2 cellular contexts compared by ENCODE assay signal in genomic region chr9:12889402-12890106, GRCh38.
TF ChIP-seq lines count a peak whose summit lies in the region.

No MANE protein-coding gene starts in this region.

TF ChIP-seq in liver, 16 proteins besides CTCF, POLR2A, EP300 and RAD21 (continued from another document):
- TF ChIP-seq, protein P1, sequence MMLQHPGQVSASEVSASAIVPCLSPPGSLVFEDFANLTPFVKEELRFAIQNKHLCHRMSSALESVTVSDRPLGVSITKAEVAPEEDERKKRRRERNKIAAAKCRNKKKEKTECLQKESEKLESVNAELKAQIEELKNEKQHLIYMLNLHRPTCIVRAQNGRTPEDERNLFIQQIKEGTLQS (IDR thresholded peaks at IDR 0.05), result peak; percentile 92

TF ChIP-seq in HepG2, 621 proteins besides CTCF, POLR2A, EP300 and RAD21 (continued from another document):
- TF ChIP-seq, protein P2, sequence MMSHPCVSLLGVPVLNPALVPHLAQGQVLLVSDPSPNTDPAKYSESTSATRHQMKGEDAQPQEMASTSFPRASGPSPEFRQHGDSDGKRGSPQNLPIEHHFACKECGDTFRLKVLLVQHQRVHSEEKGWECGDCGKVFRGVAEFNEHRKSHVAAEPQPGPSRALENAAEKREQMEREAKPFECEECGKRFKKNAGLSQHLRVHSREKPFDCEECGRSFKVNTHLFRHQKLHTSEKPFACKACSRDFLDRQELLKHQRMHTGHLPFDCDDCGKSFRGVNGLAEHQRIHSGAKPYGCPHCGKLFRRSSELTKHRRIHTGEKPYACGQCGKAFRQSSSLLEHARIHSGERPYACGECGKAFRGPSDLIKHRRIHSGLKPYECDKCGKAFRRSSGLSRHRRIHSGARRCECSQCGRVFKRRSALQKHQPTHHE (CRISPR knock-in tag; IDR thresholded peaks at IDR 0.05; ENCODE audit: borderline replicate concordance), result no peak
- TF ChIP-seq HIVEP1 (CRISPR knock-in tag; IDR thresholded peaks at IDR 0.05) (no peak), ZNF138 (CRISPR knock-in tag; IDR thresholded peaks at IDR 0.05; ENCODE audit: low read depth) (no peak), PBX3 (CRISPR knock-in tag; IDR thresholded peaks at IDR 0.05; ENCODE audit: borderline replicate concordance) (no peak), AGO2 (optimal IDR thresholded peaks at IDR 0.05; ENCODE audit: low read depth, low read length) (no peak), NFKB2 (CRISPR knock-in tag; IDR thresholded peaks at IDR 0.05; ENCODE audit: borderline replicate concordance) (no peak), NFATC3 (CRISPR knock-in tag; IDR thresholded peaks at IDR 0.05) (no peak)
- TF ChIP-seq, protein P3, sequence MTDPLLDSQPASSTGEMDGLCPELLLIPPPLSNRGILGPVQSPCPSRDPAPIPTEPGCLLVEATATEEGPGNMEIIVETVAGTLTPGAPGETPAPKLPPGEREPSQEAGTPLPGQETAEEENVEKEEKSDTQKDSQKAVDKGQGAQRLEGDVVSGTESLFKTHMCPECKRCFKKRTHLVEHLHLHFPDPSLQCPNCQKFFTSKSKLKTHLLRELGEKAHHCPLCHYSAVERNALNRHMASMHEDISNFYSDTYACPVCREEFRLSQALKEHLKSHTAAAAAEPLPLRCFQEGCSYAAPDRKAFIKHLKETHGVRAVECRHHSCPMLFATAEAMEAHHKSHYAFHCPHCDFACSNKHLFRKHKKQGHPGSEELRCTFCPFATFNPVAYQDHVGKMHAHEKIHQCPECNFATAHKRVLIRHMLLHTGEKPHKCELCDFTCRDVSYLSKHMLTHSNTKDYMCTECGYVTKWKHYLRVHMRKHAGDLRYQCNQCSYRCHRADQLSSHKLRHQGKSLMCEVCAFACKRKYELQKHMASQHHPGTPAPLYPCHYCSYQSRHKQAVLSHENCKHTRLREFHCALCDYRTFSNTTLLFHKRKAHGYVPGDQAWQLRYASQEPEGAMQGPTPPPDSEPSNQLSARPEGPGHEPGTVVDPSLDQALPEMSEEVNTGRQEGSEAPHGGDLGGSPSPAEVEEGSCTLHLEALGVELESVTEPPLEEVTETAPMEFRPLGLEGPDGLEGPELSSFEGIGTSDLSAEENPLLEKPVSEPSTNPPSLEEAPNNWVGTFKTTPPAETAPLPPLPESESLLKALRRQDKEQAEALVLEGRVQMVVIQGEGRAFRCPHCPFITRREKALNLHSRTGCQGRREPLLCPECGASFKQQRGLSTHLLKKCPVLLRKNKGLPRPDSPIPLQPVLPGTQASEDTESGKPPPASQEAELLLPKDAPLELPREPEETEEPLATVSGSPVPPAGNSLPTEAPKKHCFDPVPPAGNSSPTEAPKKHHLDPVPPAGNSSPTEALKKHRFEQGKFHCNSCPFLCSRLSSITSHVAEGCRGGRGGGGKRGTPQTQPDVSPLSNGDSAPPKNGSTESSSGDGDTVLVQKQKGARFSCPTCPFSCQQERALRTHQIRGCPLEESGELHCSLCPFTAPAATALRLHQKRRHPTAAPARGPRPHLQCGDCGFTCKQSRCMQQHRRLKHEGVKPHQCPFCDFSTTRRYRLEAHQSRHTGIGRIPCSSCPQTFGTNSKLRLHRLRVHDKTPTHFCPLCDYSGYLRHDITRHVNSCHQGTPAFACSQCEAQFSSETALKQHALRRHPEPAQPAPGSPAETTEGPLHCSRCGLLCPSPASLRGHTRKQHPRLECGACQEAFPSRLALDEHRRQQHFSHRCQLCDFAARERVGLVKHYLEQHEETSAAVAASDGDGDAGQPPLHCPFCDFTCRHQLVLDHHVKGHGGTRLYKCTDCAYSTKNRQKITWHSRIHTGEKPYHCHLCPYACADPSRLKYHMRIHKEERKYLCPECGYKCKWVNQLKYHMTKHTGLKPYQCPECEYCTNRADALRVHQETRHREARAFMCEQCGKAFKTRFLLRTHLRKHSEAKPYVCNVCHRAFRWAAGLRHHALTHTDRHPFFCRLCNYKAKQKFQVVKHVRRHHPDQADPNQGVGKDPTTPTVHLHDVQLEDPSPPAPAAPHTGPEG (CRISPR knock-in tag; IDR thresholded peaks at IDR 0.05), result no peak
TF ChIP-seq in HepG2: peak in this region for 0.
